In the genomic region with DNA sequence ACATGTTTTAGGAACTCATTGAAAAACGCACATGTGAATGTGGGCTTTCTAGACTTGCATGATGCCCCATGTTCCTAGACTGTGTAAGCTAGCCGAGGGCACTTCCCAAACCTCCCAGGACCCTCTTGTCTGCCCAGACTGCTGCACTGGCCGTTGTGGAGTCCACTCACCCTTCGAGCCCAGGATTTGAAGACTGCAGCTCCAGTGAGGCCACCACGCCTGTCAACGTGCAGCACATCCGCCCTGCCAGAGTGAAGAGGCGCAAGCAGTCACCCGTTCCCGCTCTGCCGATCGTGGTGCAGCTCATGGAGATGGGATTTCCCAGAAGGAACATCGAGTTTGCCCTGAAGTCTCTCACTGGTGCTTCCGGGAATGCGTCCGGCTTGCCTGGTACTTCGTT, we compare ENCODE assay signal across 8 cellular contexts.
A peak's percentile ranks its signal among the peaks of the same experiment; 100 is the strongest.
DNase-seq lines count a peak whose midpoint lies in the region; ATAC-seq and TF ChIP-seq lines count a peak whose summit lies in the region.
"Not testable (repeated sequence)": the region's sequence is repeated elsewhere in the genome, so short reads cannot be mapped to it uniquely, and the experiment has no call there.

No MANE protein-coding gene starts in this region.

- CTCF ChIA-PET in GM10248 (lab: Yijun Ruan, JAX), result not testable (repeated sequence)

- TF ChIP-seq CTCF in GM10248 (IDR thresholded peaks at IDR 0.05; ENCODE audit: control extremely low read depth, extremely low read depth, low read depth, missing control alignments); GM20000 (IDR thresholded peaks at IDR 0.05; ENCODE audit: extremely low read depth, missing control alignments): not testable (repeated sequence)

- POLR2A ChIA-PET in GM10248 (lab: Yijun Ruan, JAX), result not testable (repeated sequence)

- DNase-seq in AG20443 (ENCODE audit: low spot score), result peak; percentile 0
- DNase-seq in GM10248 (ENCODE audit: extremely low spot score), result peak; percentile 2
- peak; percentile 0 for DNase-seq in GM20000 (ENCODE audit: low spot score)
- peak; percentile 0 for DNase-seq in NAMALWA (ENCODE audit: low spot score)
- peak; percentile 39 for DNase-seq in activated effector memory CD4-positive, alpha-beta T cell treated with anti-CD3 and anti-CD28 coated beads, Interleukin-2, amount 50 U/mL, for 16 hours
- DNase-seq in fibroblast of gingiva (ENCODE audit: low read depth), result peak; percentile 0
- DNase-seq in left ventricle myocardium superior, result peak; percentile 17
- peak; percentile 1 for DNase-seq in medulla oblongata (ENCODE audit: extremely low spot score)

- ATAC-seq in left ventricle myocardium superior, result not testable (repeated sequence)

- intact Hi-C loops in left ventricle myocardium superior (cut with micrococcal nuclease), result not testable (repeated sequence)
